24 cellular contexts compared by ENCODE assay signal in the genomic region with DNA sequence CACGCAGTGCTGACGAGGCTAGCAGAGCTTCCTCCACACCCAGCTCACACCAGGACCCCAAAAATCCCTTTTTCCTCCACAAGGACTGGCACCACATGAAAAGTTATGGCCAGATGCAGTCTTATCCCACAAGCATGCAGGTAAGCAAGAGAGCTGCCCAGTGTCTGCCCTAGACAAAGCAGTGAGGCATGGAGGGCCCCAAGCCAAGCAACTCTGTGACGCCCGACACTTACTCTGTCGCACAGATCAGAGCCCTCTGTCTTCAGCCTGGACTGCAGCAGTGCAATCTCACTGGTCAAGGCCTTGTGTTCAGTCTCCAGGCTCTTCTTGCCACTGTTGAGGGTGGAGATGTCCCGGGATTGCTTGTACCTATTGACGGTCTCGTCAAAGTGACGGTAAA. TPM values are rescaled to one million over a fixed set of nuclear protein-coding genes. Genes with fewer than 3 reads are reported as not detected.
DNase-seq lines count a peak whose midpoint lies in the region; ATAC-seq and TF ChIP-seq lines count a peak whose summit lies in the region.
"Had no signal": no experiment of that assay in that cellular context is flagged by ENCODE, and none has a peak within 500 bp of the region (broad histone marks: within the 10 kb centered on the region; RNA-seq: fewer than 3 reads in every experiment).

No MANE protein-coding gene starts in this region.

- no peak overlapping the region for H3K4me3 Mint-ChIP-seq in activated T-cell treated with anti-CD3 and anti-CD28 coated beads, Interleukin-2, amount 50 U/mL, for 24 hours
- H3K4me3 Mint-ChIP-seq in activated T-cell treated with anti-CD3 and anti-CD28 coated beads, Interleukin-2, amount 50 U/mL, for 72 hours = no peak overlapping the region
- no peak overlapping the region for H3K4me3 Mint-ChIP-seq in activated T-helper 17 cell treated with anti-CD3 and anti-CD28 coated beads, Interleukin-2, amount 50 U/mL, for 72 hours
- H3K4me3 Mint-ChIP-seq: B cell had no signal

- ATAC-seq in activated T-cell treated with anti-CD3 and anti-CD28 coated beads, Interleukin-2, amount 50 U/mL, for 72 hours (replicated peaks in 1 of 2) = no peak
- no peak for ATAC-seq in activated T-helper 17 cell treated with anti-CD3 and anti-CD28 coated beads, Interleukin-2, amount 50 U/mL, for 72 hours (replicated peaks)
- ATAC-seq in GM21423 (IDR thresholded peaks at IDR 0.05; ENCODE audit: unreplicated experiment) (no peak), HG02588 (IDR thresholded peaks at IDR 0.05; ENCODE audit: unreplicated experiment) (no peak)

- H3K36me3 ChIP-seq in BLaER1 treated with 17β-estradiol and CSF1 and Interleukin-3, amounts not matched to agents 10 nM and 100 nM = peaks cover 75 to 91% (median 86%) of the 10 kb centered on the region in 11 experiments
- H3K36me3 ChIP-seq in neutrophil = peaks cover 68% of the 10 kb centered on the region

- peak overlapping the region in 1 of 11 experiments; percentile 32; a peak in 1 of 22 replicates for H3K9ac ChIP-seq in BLaER1 treated with 17β-estradiol and CSF1 and Interleukin-3, amounts not matched to agents 10 nM and 100 nM

- peaks cover 12 to 68% (median 42%) of the 10 kb centered on the region in 11 experiments; a peak in 18 of 22 replicates for H4K20me1 ChIP-seq in BLaER1 treated with 17β-estradiol and CSF1 and Interleukin-3, amounts not matched to agents 10 nM and 100 nM

- H3K27me3 Mint-ChIP-seq in activated T-cell treated with anti-CD3 and anti-CD28 coated beads, Interleukin-2, amount 50 U/mL, for 24 hours = no peaks in the 10 kb centered on the region
- H3K27me3 Mint-ChIP-seq in activated T-cell treated with anti-CD3 and anti-CD28 coated beads, Interleukin-2, amount 50 U/mL, for 72 hours (ENCODE audit: low read depth) = no peaks in the 10 kb centered on the region
- H3K27me3 Mint-ChIP-seq in activated T-helper 17 cell treated with anti-CD3 and anti-CD28 coated beads, Interleukin-2, amount 50 U/mL, for 72 hours = no peaks in the 10 kb centered on the region
- H3K27me3 Mint-ChIP-seq: B cell had no signal

- no peaks in the 10 kb centered on the region for H3K9me3 Mint-ChIP-seq in activated T-cell treated with anti-CD3 and anti-CD28 coated beads, Interleukin-2, amount 50 U/mL, for 24 hours
- H3K9me3 Mint-ChIP-seq in activated T-cell treated with anti-CD3 and anti-CD28 coated beads, Interleukin-2, amount 50 U/mL, for 72 hours = no peaks in the 10 kb centered on the region
- peaks cover 4% of the 10 kb centered on the region for H3K9me3 Mint-ChIP-seq in activated T-helper 17 cell treated with anti-CD3 and anti-CD28 coated beads, Interleukin-2, amount 50 U/mL, for 72 hours

- no peak for DNase-seq in activated T-cell treated with anti-CD3 and anti-CD28 coated beads, Interleukin-2, amount 50 U/mL, for 24 hours
- no peak for DNase-seq in activated T-cell treated with anti-CD3 and anti-CD28 coated beads, Interleukin-2, amount 50 U/mL, for 72 hours
- DNase-seq in activated gamma-delta T cell (lab: John Stamatoyannopoulos, UW) = no peak
- DNase-seq: CD4-positive, CD25-positive, alpha-beta regulatory T cell; COR-L47; DMS79 treated with DMSO at 0.1 percent for 48 hours; GOT3; HCEC 1CT; KG1; NCI-H1105; NCI-H146; NCI-H2029; NCI-H226; NCI-H510A treated with DMSO at 0.1 percent for 48 hours; NCI-H748 treated with DMSO at 0.1 percent for 48 hours; PC-9; RPMI8226; SHP77 treated with DMSO at 0.1 percent for 48 hours had no signal

- H3K4me1 Mint-ChIP-seq in activated T-cell treated with anti-CD3 and anti-CD28 coated beads, Interleukin-2, amount 50 U/mL, for 24 hours (ENCODE audit: low read depth) = peaks cover 43% of the 10 kb centered on the region
- H3K4me1 Mint-ChIP-seq in activated T-cell treated with anti-CD3 and anti-CD28 coated beads, Interleukin-2, amount 50 U/mL, for 72 hours (ENCODE audit: low read depth) = peaks cover 36% of the 10 kb centered on the region
- peaks cover 23% of the 10 kb centered on the region for H3K4me1 Mint-ChIP-seq in activated T-helper 17 cell treated with anti-CD3 and anti-CD28 coated beads, Interleukin-2, amount 50 U/mL, for 72 hours

- no peaks in the 10 kb centered on the region for H3K27me3 ChIP-seq in BLaER1 treated with 17β-estradiol and CSF1 and Interleukin-3, amounts not matched to agents 10 nM and 100 nM
- H3K27me3 ChIP-seq in neutrophil = no peaks in the 10 kb centered on the region

- H3K27ac ChIP-seq in BLaER1 treated with 17β-estradiol and CSF1 and Interleukin-3, amounts not matched to agents 10 nM and 100 nM = peak overlapping the region in 2 of 11 experiments; percentile 2 to 86; a peak in 1 of 22 replicates
- H3K27ac ChIP-seq in neutrophil = peak overlapping the region; percentile 83
- H3K27ac ChIP-seq: PC-9 had no signal

- no peaks in the 10 kb centered on the region for H3K9me3 ChIP-seq in BLaER1 treated with 17β-estradiol and CSF1 and Interleukin-3, amounts not matched to agents 10 nM and 100 nM (replicated peaks in 1 of 11)
- H3K9me3 ChIP-seq in neutrophil = no peaks in the 10 kb centered on the region

- H3K4me2 ChIP-seq in BLaER1 treated with 17β-estradiol and CSF1 and Interleukin-3, amounts not matched to agents 10 nM and 100 nM = peak overlapping the region in 6 of 11 experiments; percentile 3 to 99 (median 96); a peak in 10 of 22 replicates
- H3K4me2 ChIP-seq: PC-9 had no signal

- no peak overlapping the region for H3K4me3 ChIP-seq in BLaER1 treated with 17β-estradiol and CSF1 and Interleukin-3, amounts not matched to agents 10 nM and 100 nM
- H3K4me3 ChIP-seq in neutrophil (ENCODE audit: low read depth in 1 of 2, low read length in 1 of 2) = no peak overlapping the region
- H3K4me3 ChIP-seq: PC-9 had no signal

- H3K27ac Mint-ChIP-seq in activated T-cell treated with anti-CD3 and anti-CD28 coated beads, Interleukin-2, amount 50 U/mL, for 24 hours = peak overlapping the region; percentile 97
- H3K27ac Mint-ChIP-seq in activated T-cell treated with anti-CD3 and anti-CD28 coated beads, Interleukin-2, amount 50 U/mL, for 72 hours = no peak overlapping the region
- H3K27ac Mint-ChIP-seq in activated T-helper 17 cell treated with anti-CD3 and anti-CD28 coated beads, Interleukin-2, amount 50 U/mL, for 72 hours = peak overlapping the region; percentile 32
- H3K27ac Mint-ChIP-seq: B cell; CD4-positive, CD25-positive, alpha-beta regulatory T cell had no signal

- TF ChIP-seq CTCF in neutrophil (IDR thresholded peaks at IDR 0.05) = no peak

- H3K4me1 ChIP-seq in BLaER1 treated with 17β-estradiol and CSF1 and Interleukin-3, amounts not matched to agents 10 nM and 100 nM = peaks cover 18 to 83% (median 56%) of the 10 kb centered on the region in 10 experiments
- peaks cover 31 to 32% of the 10 kb centered on the region in 2 experiments for H3K4me1 ChIP-seq in neutrophil (ENCODE audit: control insufficient read depth in 1 of 2, insufficient read depth in 1 of 2, low read depth in 1 of 2, low read length in 1 of 2)

- peaks cover 94% of the 10 kb centered on the region for H3K36me3 Mint-ChIP-seq in activated T-cell treated with anti-CD3 and anti-CD28 coated beads, Interleukin-2, amount 50 U/mL, for 24 hours (ENCODE audit: low read depth)
- H3K36me3 Mint-ChIP-seq in activated T-cell treated with anti-CD3 and anti-CD28 coated beads, Interleukin-2, amount 50 U/mL, for 72 hours (ENCODE audit: insufficient read depth in 2 of 2) = peaks cover 33 to 50% of the 10 kb centered on the region in 2 donors
- H3K36me3 Mint-ChIP-seq in activated T-helper 17 cell treated with anti-CD3 and anti-CD28 coated beads, Interleukin-2, amount 50 U/mL, for 72 hours (ENCODE audit: low read depth) = peaks cover 96% of the 10 kb centered on the region

RNA-seq across cellular contexts. Expression of gene RPN1, which starts 28.7 kb away (rescaled TPM):
- 100 to 1,000 TPM; 155 to 179 TPM for total RNA-seq in activated T-cell treated with anti-CD3 and anti-CD28 coated beads, Interleukin-2, amount 50 U/mL, for 72 hours
- total RNA-seq in activated T-helper 17 cell treated with anti-CD3 and anti-CD28 coated beads, Interleukin-2, amount 50 U/mL, for 72 hours = 100 to 1,000 TPM; 106 to 179 TPM
